Comparison of ENCODE assay signal across 14 cellular contexts in the genomic region with DNA sequence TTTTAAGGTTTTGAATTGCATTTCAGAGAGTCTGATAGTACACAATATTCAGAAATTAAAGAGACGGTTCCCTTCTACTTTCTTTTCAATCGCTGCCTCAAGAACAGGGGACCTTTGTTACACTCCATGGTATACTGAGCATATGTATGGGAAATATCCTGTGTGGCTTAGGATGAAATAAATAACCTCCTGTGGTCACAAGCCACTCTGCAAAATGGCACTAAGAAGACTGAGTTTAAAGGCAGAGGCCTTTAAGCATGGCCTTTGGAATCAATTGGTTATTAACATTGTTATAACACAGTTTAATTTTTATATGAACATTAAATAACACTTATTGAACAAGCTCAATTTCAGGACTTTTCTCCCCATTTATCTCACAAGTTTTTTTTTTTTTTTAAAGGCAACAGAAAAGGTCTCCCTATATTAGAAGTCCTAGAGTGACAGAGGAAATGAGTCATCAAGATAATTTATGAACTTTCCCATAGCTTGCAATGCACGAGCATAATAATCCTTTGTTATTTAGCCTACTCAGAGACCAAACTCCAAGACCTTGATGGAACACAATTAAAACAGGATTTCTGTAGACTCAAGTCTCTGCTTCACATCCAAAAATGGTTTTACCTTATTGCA.
DNase-seq lines count a peak whose midpoint lies in the region; ATAC-seq, FAIRE-seq and TF ChIP-seq lines count a peak whose summit lies in the region.
"Had no signal": no experiment of that assay in that cellular context is flagged by ENCODE, and none has a peak within 500 bp of the region (broad histone marks: within the 10 kb centered on the region; RNA-seq: fewer than 3 reads in every experiment).

No MANE protein-coding gene starts in this region.

- H3K9me3 ChIP-seq in small intestine (ENCODE audit: control insufficient read depth, low read depth): no peaks in the 10 kb centered on the region

- H3K27me3 ChIP-seq in small intestine (ENCODE audit: control insufficient read depth in 2 of 2, insufficient read depth in 2 of 2, low read length in 2 of 2): no peaks in the 10 kb centered on the region

- no peaks in the 10 kb centered on the region for H3K36me3 ChIP-seq in small intestine (ENCODE audit: control insufficient read depth in 2 of 2, insufficient read depth in 2 of 2, low read length in 2 of 2)

- no peak for TF ChIP-seq CTCF in epithelial cell of esophagus (IDR thresholded peaks at IDR 0.05; ENCODE audit: insufficient read depth, low read depth, low read length, missing control alignments)

- no peaks in the 10 kb centered on the region for H3K4me1 ChIP-seq in small intestine (ENCODE audit: control insufficient read depth in 2 of 2, insufficient read depth in 1 of 2, low read depth in 1 of 2, low read length in 1 of 2)

- 15 to 34% (median 30%) methylated on average over 3 of the region's 3 CpGs for WGBS in small intestine, 3 donors

- DNase-seq in NOMO-1 (lab: John Stamatoyannopoulos, UW; ENCODE audit: unreplicated experiment in 2 of 2) (peak; percentile 17 to 61), NOMO-1 treated with dmso at 0.1 percent for 144 hours (lab: John Stamatoyannopoulos, UW; ENCODE audit: unreplicated experiment) (no peak), RKO (ENCODE audit: low spot score) (peak; percentile 55), epithelial cell of esophagus (ENCODE audit: low read depth) (peak; percentile 30), small intestine (peak; percentile 75), NCI-H2081 treated with DMSO at 0.1 percent for 48 hours (lab: John Stamatoyannopoulos, UW) (no peak)
- DNase-seq: activated CD8-positive, alpha-beta memory T cell treated with anti-CD3 and anti-CD28 coated beads, Interleukin-2, amount 10 ng/mL, durations not matched to agents 7 days and 5 days; NCI-H524 treated with DMSO at 0.1 percent for 48 hours; stimulated activated CD4-positive, alpha-beta T cell treated with anti-CD3 and anti-CD28 coated beads, Interleukin-1b, Interleukin-23, amount 100 ng/mL, for 48 hours; stimulated activated naive CD4-positive, alpha-beta T cell; T-helper 9 cell had no signal

- ATAC-seq in GM18520 (IDR thresholded peaks at IDR 0.05; ENCODE audit: unreplicated experiment) (no peak), HG02571 (IDR thresholded peaks at IDR 0.05; ENCODE audit: unreplicated experiment) (no peak)
- ATAC-seq: activated CD8-positive, alpha-beta memory T cell treated with anti-CD3 and anti-CD28 coated beads, Interleukin-2, amount 10 ng/mL, durations not matched to agents 7 days and 5 days; esophagus mucosa had no signal

- H3K4me3 ChIP-seq in epithelial cell of esophagus (ENCODE audit: low read length) (no peak overlapping the region), small intestine (ENCODE audit: low read depth in 1 of 2, low read length in 2 of 2) (peak overlapping the region in 1 of 2 donors; percentile 15)

- FAIRE-seq in small intestine (lab: Jason Lieb, UNC): peak; percentile 68

- no peak overlapping the region for H3K27ac ChIP-seq in small intestine (ENCODE audit: low read depth in 1 of 2, low read length in 1 of 2)

Comparison
In these comparisons a context has a peak if more than half of its experiments do, and no peak if none do; other contexts are left out.
1. DNase-seq: peak in NOMO-1 (2 of 2), RKO (single experiment), epithelial cell of esophagus (single experiment) and small intestine (single experiment); none in NOMO-1 treated with dmso at 0.1 percent for 144 hours (single experiment) and NCI-H2081 treated with DMSO at 0.1 percent for 48 hours (single experiment).